ENCODE assay signal across 10 cellular contexts in genomic region chr5:10556331-10556807, GRCh38. TPM values are rescaled to one million over a fixed set of nuclear protein-coding genes. Genes with fewer than 3 reads are reported as not detected.
A peak's percentile ranks its signal among the peaks of the same experiment; 100 is the strongest.
DNase-seq lines count a peak whose midpoint lies in the region; ATAC-seq and TF ChIP-seq lines count a peak whose summit lies in the region.
"Had no signal": no experiment of that assay in that cellular context is flagged by ENCODE, and none has a peak within 500 bp of the region (broad histone marks: within the 10 kb centered on the region; RNA-seq: fewer than 3 reads in every experiment).

No MANE protein-coding gene starts in this region.

- WGBS in transverse colon (ENCODE audit: low coverage in 1 of 2), 2 donors = 50 to 56% methylated on average over 1 to 3 of the region's 3 CpGs

- peak overlapping the region; percentile 61 for H3K4me2 ChIP-seq in OCI-LY7 (ENCODE audit: low read length)

- no peaks in the 10 kb centered on the region for H3K9me2 ChIP-seq in OCI-LY7 (ENCODE audit: insufficient read depth, low read length)

- intact Hi-C loops in OCI-LY7 (cut with micrococcal nuclease; ENCODE audit: unreplicated experiment) (no loop called here), sciatic nerve (cut with DNase I) (no loop called here), transverse colon (cut with DNase I; ENCODE audit: low total_unique reads) (no loop called here)

- no peak overlapping the region; the same call in 1 of the 2 replicates for H2AFZ ChIP-seq in OCI-LY7 (ENCODE audit: low read length)
- H2AFZ ChIP-seq: parathyroid adenoma had no signal

- TF ChIP-seq EP300 in transverse colon (IDR thresholded peaks at IDR 0.05; ENCODE audit: low read depth) = no peak

- peak; percentile 89 for DNase-seq in ELR (ENCODE audit: low read depth)
- no peak for DNase-seq in OCI-LY7 (ENCODE audit: low spot score)
- peak; percentile 76 for DNase-seq in epithelial cell of proximal tubule (ENCODE audit: low read depth)
- no peak for DNase-seq in sciatic nerve (ENCODE audit: low spot score)
- DNase-seq in transverse colon = no peak
- DNase-seq in cerebellar cortex (ENCODE audit: low spot score) = no peak
- no peak for DNase-seq in NCI-H1105 (lab: John Stamatoyannopoulos, UW)

- H3K36me3 ChIP-seq in OCI-LY7 (ENCODE audit: insufficient read depth, low read length) (no peaks in the 10 kb centered on the region), transverse colon (no peaks in the 10 kb centered on the region)

- no peak overlapping the region for H3K4me3 ChIP-seq in OCI-LY7 (ENCODE audit: low read depth, low read length, poor library complexity, severe bottlenecking)
- H3K4me3 ChIP-seq in epithelial cell of proximal tubule (ENCODE audit: low read depth, low read length) = no peak overlapping the region
- H3K4me3 ChIP-seq in transverse colon = no peak overlapping the region

- TF ChIP-seq CTCF in OCI-LY7 (conservative IDR thresholded peaks at IDR 0.05; ENCODE audit: low read length) = no peak
- no peak for TF ChIP-seq CTCF in epithelial cell of proximal tubule (conservative IDR thresholded peaks at IDR 0.05; ENCODE audit: low read depth, low read length)
- no peak for TF ChIP-seq CTCF in transverse colon (IDR thresholded peaks at IDR 0.05)

- H3K4me1 ChIP-seq in OCI-LY7 (ENCODE audit: insufficient read depth, low read length, poor library complexity, severe bottlenecking) (peaks cover 37% of the 10 kb centered on the region), transverse colon (no peaks in the 10 kb centered on the region)
- H3K4me1 ChIP-seq: parathyroid adenoma had no signal

- POLR2A ChIA-PET in OCI-LY7 (lab: Charles Lee) = interaction anchor here (0.6 to 0.8 kb wide), 2 partner anchors 38 to 59 kb away, joined by 3 to 4 read pairs; no protein-coding TSS in a partner anchor

- CTCF ChIA-PET in OCI-LY7 (lab: Charles Lee; ENCODE audit: unreplicated experiment) = interaction anchor here (1.2 kb wide), 1 partner anchor 10 kb away, joined by 3 read pairs; no protein-coding TSS in a partner anchor

- H3K27ac ChIP-seq in OCI-LY7 (ENCODE audit: low read depth, low read length, poor library complexity, severe bottlenecking) = no peak overlapping the region
- no peak overlapping the region for H3K27ac ChIP-seq in transverse colon
- H3K27ac ChIP-seq: parathyroid adenoma had no signal

- BruUV-seq in OCI-LY7 (replicated peaks; lab: Mats Ljungman, UMichigan) = no TSS peak

- no peak for TF ChIP-seq POLR2A in transverse colon (IDR thresholded peaks at IDR 0.05)

- H3K79me2 ChIP-seq in OCI-LY7 (ENCODE audit: insufficient read depth, low read depth, low read length) = no peaks in the 10 kb centered on the region
- H3K79me2 ChIP-seq: parathyroid adenoma had no signal

- no peaks in the 10 kb centered on the region for H4K20me1 ChIP-seq in OCI-LY7 (ENCODE audit: insufficient read depth, low read length)

- H3K9me3 ChIP-seq in OCI-LY7 (ENCODE audit: low read length) (no peaks in the 10 kb centered on the region), transverse colon (no peaks in the 10 kb centered on the region)

- in situ Hi-C loops in transverse colon (cut with MboI; ENCODE audit: low pct_ligation_motif_present in 1 of 4, low pct_unique_long_range_greater_than_20kb in 1 of 4, low sequenced_read_pairs in 3 of 4) = no loop called here

- peaks cover 18% of the 10 kb centered on the region for H3K27me3 ChIP-seq in transverse colon

- peak; percentile 14 for ATAC-seq in sciatic nerve
- ATAC-seq in HG02610 (IDR thresholded peaks at IDR 0.05; ENCODE audit: unreplicated experiment) = no peak
- ATAC-seq: activated T-helper 17 cell treated with anti-CD3 and anti-CD28 coated beads, Interleukin-2, amount 50 U/mL, for 72 hours had no signal

RNA-seq across cellular contexts. Expression of gene ANKRD33B, which starts 7.5 kb away (rescaled TPM):
- 5.6 TPM in 2 replicates for total RNA-seq in OCI-LY7 (2014; rRNA removed; shearing (Covaris generic))
- 10.1 and 11.4 TPM in 2 replicates for total RNA-seq in OCI-LY7 (2022)
- total RNA-seq in epithelial cell of proximal tubule = 2.3 and 3.9 TPM in 2 replicates
- total RNA-seq in sciatic nerve = 22.6 TPM
- total RNA-seq in transverse colon = 1 to 10 TPM in 3 of 4 donors, under 1 TPM in 1; 0.20 to 3.2 (median 1.4) TPM

Comparison
In these comparisons a context has a peak if more than half of its experiments do, and no peak if none do; other contexts are left out.
1. DNase-seq: peak in ELR (single experiment) and epithelial cell of proximal tubule (single experiment); none in OCI-LY7 (single experiment), sciatic nerve (single experiment), transverse colon (single experiment), cerebellar cortex (single experiment) and NCI-H1105 (single experiment).